ENCODE assay signal across 1 cellular context in genomic region chr19:1284293-1284978, GRCh38.
TF ChIP-seq lines count a peak whose summit lies in the region.

No MANE protein-coding gene starts in this region.

TF ChIP-seq in liver, 16 proteins besides CTCF, POLR2A, EP300 and RAD21 (continued from another document):
- TF ChIP-seq REST (IDR thresholded peaks at IDR 0.05): peak; percentile 11
- peak; percentile 72 for TF ChIP-seq SP1 (IDR thresholded peaks at IDR 0.05)
- TF ChIP-seq RXRA (IDR thresholded peaks at IDR 0.05): peak; percentile 81 to 90
- TF ChIP-seq HNF4G (IDR thresholded peaks at IDR 0.05): peak; percentile 36
